ENCODE assay signal across 33 cellular contexts in genomic region chr15:93543093-93543492, GRCh38.
"Had no signal": no experiment of that assay in that cellular context is flagged by ENCODE, and none has a peak within 500 bp of the region (broad histone marks: within the 10 kb centered on the region; RNA-seq: fewer than 3 reads in every experiment).

No MANE protein-coding gene starts in this region.

- H3K9me3 ChIP-seq: MG63 had no signal

- H3K36me3 ChIP-seq: MG63 had no signal

- H3K4me3 ChIP-seq: MG63 had no signal

- DNase-seq: Karpas-422, Kasumi-1, MG63, MM.1S, MV-4-11, NCI-H1048, NCI-H1092, NCI-H1092 treated with DMSO at 0.1 percent for 48 hours, NCI-H1105, NCI-H1105 treated with DMSO at 0.1 percent for 48 hours, NCI-H1417 treated with DMSO at 0.1 percent for 48 hours, NCI-H1436, NCI-H1436 treated with DMSO at 0.1 percent for 48 hours, NCI-H146, NCI-H1694, NCI-H1694 treated with DMSO at 0.1 percent for 48 hours, NCI-H187, NCI-H187 treated with DMSO at 0.1 percent for 48 hours, NCI-H1930, NCI-H2029, NCI-H2029 treated with DMSO at 0.1 percent for 48 hours, NCI-H2081, NCI-H2081 treated with DMSO at 0.1 percent for 48 hours, NCI-H2107, NCI-H2171, NCI-H2171 treated with DMSO at 0.1 percent for 48 hours, NCI-H2227 treated with DMSO at 0.1 percent for 48 hours, NCI-H226, NCI-H345, NCI-H446, NCI-H446 treated with DMSO at 0.1 percent for 48 hours, NCI-H510A, NCI-H510A treated with DMSO at 0.1 percent for 48 hours had no signal
